In genomic region chr1:33612877-33613487, GRCh38 we compare ENCODE assay signal across 9 cellular contexts.
A peak's percentile ranks its signal among the peaks of the same experiment; 100 is the strongest.
DNase-seq lines count a peak whose midpoint lies in the region; ATAC-seq and TF ChIP-seq lines count a peak whose summit lies in the region.
"Had no signal": no experiment of that assay in that cellular context is flagged by ENCODE, and none has a peak within 500 bp of the region (broad histone marks: within the 10 kb centered on the region; RNA-seq: fewer than 3 reads in every experiment).

No MANE protein-coding gene starts in this region.

- H3K4me3 ChIP-seq in Panc1 (ENCODE audit: low read depth in 2 of 2, low read length in 2 of 2) (no peak overlapping the region), cardiac fibroblast (replicated peaks in 1 of 2; ENCODE audit: low read depth in 2 of 2, low read length in 2 of 2) (no peak overlapping the region)

- POLR2A ChIA-PET in Panc1 (lab: Charles Lee) = no interaction called here

- no peak overlapping the region for H3K27ac Mint-ChIP-seq in stimulated activated naive B cell treated with anti-CD40 and anti-IgM and Interleukin-4, amounts not matched to agents 10 μg/mL and 1 μg/mL and 100 μg/mL, for 72 hours
- H3K27ac Mint-ChIP-seq: stimulated activated naive CD8-positive, alpha-beta T cell treated with anti-CD3 and anti-CD28 coated beads, Interleukin-15, Interleukin-2, amounts not matched to agents 100 ng/mL and 50 ng/mL, for 24 hours had no signal

- intact Hi-C loops in Panc1 (cut with micrococcal nuclease; ENCODE audit: unreplicated experiment) (loop anchor here (10.0 kb wide), 1 partner anchor 138 kb away; the partner anchor contains the start of gene ZSCAN20), left colon (cut with DNase I, micrococcal nuclease) (no loop called here)

- H3K9me3 ChIP-seq in Panc1 (ENCODE audit: control insufficient read depth, insufficient read depth, low read depth, low read length) = no peaks in the 10 kb centered on the region

- no peaks in the 10 kb centered on the region for H3K36me3 ChIP-seq in Panc1 (ENCODE audit: control insufficient read depth, insufficient read depth, low read length)

- H3K9me3 Mint-ChIP-seq in stimulated activated naive B cell treated with anti-CD40 and anti-IgM and Interleukin-4, amounts not matched to agents 10 μg/mL and 1 μg/mL and 100 μg/mL, for 72 hours = no peaks in the 10 kb centered on the region
- H3K9me3 Mint-ChIP-seq: stimulated activated naive CD8-positive, alpha-beta T cell treated with anti-CD3 and anti-CD28 coated beads, Interleukin-15, Interleukin-2, amounts not matched to agents 100 ng/mL and 50 ng/mL, for 24 hours had no signal

- CTCF ChIA-PET in Panc1 (lab: Charles Lee) = interaction anchor here (0.6 to 1.1 kb wide), 3 partner anchors 11 to 318 kb away, joined by 3 to 5 read pairs (median 3); no protein-coding TSS in a partner anchor

- no peak overlapping the region for H3K27ac ChIP-seq in Panc1 (ENCODE audit: low read length)

- peaks cover 26% of the 10 kb centered on the region for H3K27me3 ChIP-seq in Panc1 (ENCODE audit: control insufficient read depth, insufficient read depth, low read length)

- no peak overlapping the region for H3K4me3 Mint-ChIP-seq in stimulated activated naive B cell treated with anti-CD40 and anti-IgM and Interleukin-4, amounts not matched to agents 10 μg/mL and 1 μg/mL and 100 μg/mL, for 72 hours
- H3K4me3 Mint-ChIP-seq: stimulated activated naive CD8-positive, alpha-beta T cell treated with anti-CD3 and anti-CD28 coated beads, Interleukin-15, Interleukin-2, amounts not matched to agents 100 ng/mL and 50 ng/mL, for 24 hours had no signal

- no peaks in the 10 kb centered on the region for H3K36me3 Mint-ChIP-seq in stimulated activated naive B cell treated with anti-CD40 and anti-IgM and Interleukin-4, amounts not matched to agents 10 μg/mL and 1 μg/mL and 100 μg/mL, for 72 hours

- H3K4me1 ChIP-seq in Panc1 (ENCODE audit: control insufficient read depth, insufficient read depth, low read length) = no peaks in the 10 kb centered on the region

- TF ChIP-seq CTCF in Panc1 (IDR thresholded peaks at IDR 0.05) (peak; percentile 94), cardiac fibroblast (IDR thresholded peaks at IDR 0.05; ENCODE audit: low read depth, low read length) (peak; percentile 90)

- ATAC-seq in Panc1 = peak; percentile 89
- peak; percentile 40 for ATAC-seq in left colon
- ATAC-seq in stimulated activated naive B cell treated with anti-CD40 and anti-IgM and Interleukin-4, amounts not matched to agents 10 μg/mL and 1 μg/mL and 100 μg/mL, for 72 hours (replicated peaks) = peak; percentile 59 to 62
- ATAC-seq in HG03378 (IDR thresholded peaks at IDR 0.05; ENCODE audit: unreplicated experiment) = no peak

- peaks cover 27 to 31% of the 10 kb centered on the region in 2 donors for H3K27me3 Mint-ChIP-seq in stimulated activated naive B cell treated with anti-CD40 and anti-IgM and Interleukin-4, amounts not matched to agents 10 μg/mL and 1 μg/mL and 100 μg/mL, for 72 hours

- DNase-seq in NCI-H1417 (lab: John Stamatoyannopoulos, UW) (peak; percentile 42 to 80 (median 80)), NCI-H1417 treated with DMSO at 0.1 percent for 48 hours (lab: John Stamatoyannopoulos, UW) (no peak), Kasumi-1 (lab: John Stamatoyannopoulos, UW) (peak; percentile 74 to 81), Panc1 (ENCODE audit: low read depth, low spot score) (peak; percentile 36), cardiac fibroblast (ENCODE audit: low read depth in 2 of 2) (peak; percentile 75 to 82), left colon (peak in 1 of 2 donors; percentile 55)
- peak; percentile 12 for DNase-seq in stimulated activated naive B cell treated with anti-CD40 and anti-IgM and Interleukin-4, amounts not matched to agents 10 μg/mL and 1 μg/mL and 100 μg/mL, for 72 hours

- in situ Hi-C loops in Panc1 (cut with HindIII; ENCODE audit: low pct_unique_long_range_greater_than_20kb, low sequenced_read_pairs) = no loop called here

- no TSS peak for BruUV-seq in Panc1 (replicated peaks; lab: Mats Ljungman, UMichigan)

- peaks cover 0 to 5% of the 10 kb centered on the region in 2 donors for H3K4me1 Mint-ChIP-seq in stimulated activated naive B cell treated with anti-CD40 and anti-IgM and Interleukin-4, amounts not matched to agents 10 μg/mL and 1 μg/mL and 100 μg/mL, for 72 hours
